In the genomic region with DNA sequence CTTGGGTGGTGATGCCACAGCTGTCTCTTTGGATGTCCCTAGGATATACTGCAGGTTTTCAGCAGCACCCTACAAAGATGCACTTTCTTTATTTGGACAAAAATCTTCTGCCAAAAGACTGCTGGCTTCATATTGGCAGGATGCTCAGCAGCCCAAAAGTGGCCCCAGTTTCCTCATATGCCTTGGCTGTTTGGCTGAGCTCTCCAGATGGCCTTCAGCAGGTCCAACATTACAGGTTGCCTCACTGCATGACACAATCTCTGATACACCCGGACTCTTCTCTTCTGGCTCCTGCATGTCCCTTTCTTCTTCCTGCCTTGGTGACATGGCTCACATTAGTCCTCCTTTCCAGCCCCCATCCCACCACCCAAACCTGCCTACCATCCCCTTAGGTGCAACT, we compare ENCODE assay signal across 30 cellular contexts.
DNase-seq lines count a peak whose midpoint lies in the region; ATAC-seq lines count a peak whose summit lies in the region.
"Had no signal": no experiment of that assay in that cellular context is flagged by ENCODE, and none has a peak within 500 bp of the region (broad histone marks: within the 10 kb centered on the region; RNA-seq: fewer than 3 reads in every experiment).

No MANE protein-coding gene starts in this region.

- no peak for ATAC-seq in T-helper 17 cell
- ATAC-seq: A549; CD8-positive, alpha-beta T cell had no signal

- H3K27me3 Mint-ChIP-seq in T-helper 17 cell, result peaks cover 26% of the 10 kb centered on the region
- H3K27me3 Mint-ChIP-seq: B cell had no signal

- H3K4me3 Mint-ChIP-seq in T-helper 17 cell, result no peak overlapping the region
- H3K4me3 Mint-ChIP-seq: B cell; CD14-positive monocyte; CD4-positive, alpha-beta memory T cell; CD4-positive, alpha-beta T cell; CD4-positive, CD25-positive, alpha-beta regulatory T cell; CD8-positive, alpha-beta memory T cell; CD8-positive, alpha-beta T cell had no signal

- DNase-seq in G401 (ENCODE audit: low spot score), result peak; percentile 73
- DNase-seq in cerebellar cortex (ENCODE audit: low spot score), result peak; percentile 66
- DNase-seq in cerebellum (ENCODE audit: low spot score), result peak; percentile 71
- no peak for DNase-seq in NCI-H2227 treated with DMSO at 0.1 percent for 48 hours (lab: John Stamatoyannopoulos, UW)
- DNase-seq in T-helper 17 cell, result no peak
- no peak for DNase-seq in activated T-cell treated with anti-CD3 and anti-CD28 coated beads, Interleukin-2, amount 50 U/mL, for 1 hour
- DNase-seq: 8988T; ACHN; AML-193; BE2C; Calu3; CD4-positive, alpha-beta memory T cell; CD4-positive, alpha-beta T cell; CD4-positive, CD25-positive, alpha-beta regulatory T cell; CD8-positive, alpha-beta memory T cell; CD8-positive, alpha-beta T cell; COR-L47; DMS 273 treated with DMSO at 0.1 percent for 48 hours; DMS153; DMS53; DMS79; DMS79 treated with DMSO at 0.1 percent for 48 hours; DND-41; EL had no signal

- in situ Hi-C loops in G401 (cut with HindIII; ENCODE audit: low sequenced_read_pairs), result no loop called here

- no peaks in the 10 kb centered on the region for H3K9me3 ChIP-seq in T-helper 17 cell (ENCODE audit: control insufficient read depth, low read length, poor library complexity, severe bottlenecking)
- H3K9me3 ChIP-seq: A549; BE2C; BLaER1; BLaER1 treated with 17β-estradiol and CSF1 and Interleukin-3, amounts not matched to agents 10 nM and 100 nM; Caco-2 had no signal

- H3K36me3 Mint-ChIP-seq in T-helper 17 cell (ENCODE audit: low read depth), result no peaks in the 10 kb centered on the region
- H3K36me3 Mint-ChIP-seq: CD14-positive monocyte; CD4-positive, alpha-beta memory T cell; CD4-positive, CD25-positive, alpha-beta regulatory T cell; CD8-positive, alpha-beta memory T cell; CD8-positive, alpha-beta T cell had no signal

- no peak overlapping the region for H3K27ac Mint-ChIP-seq in T-helper 17 cell
- H3K27ac Mint-ChIP-seq: B cell; CD14-positive monocyte; CD4-positive, alpha-beta memory T cell; CD4-positive, alpha-beta T cell; CD4-positive, CD25-positive, alpha-beta regulatory T cell; CD8-positive, alpha-beta memory T cell; CD8-positive, alpha-beta T cell had no signal

- H3K4me1 Mint-ChIP-seq in T-helper 17 cell, result no peaks in the 10 kb centered on the region
- H3K4me1 Mint-ChIP-seq: B cell; CD14-positive monocyte; CD4-positive, alpha-beta memory T cell; CD4-positive, CD25-positive, alpha-beta regulatory T cell; CD8-positive, alpha-beta memory T cell had no signal

Comparison
In these comparisons a context has a peak if more than half of its experiments do, and no peak if none do; other contexts are left out.
1. DNase-seq: peak in G401 (single experiment), cerebellar cortex (single experiment) and cerebellum (single experiment); none in NCI-H2227 treated with DMSO at 0.1 percent for 48 hours (single experiment), T-helper 17 cell (0 of 3) and activated T-cell treated with anti-CD3 and anti-CD28 coated beads, Interleukin-2, amount 50 U/mL, for 1 hour (single experiment).